In the genomic region with DNA sequence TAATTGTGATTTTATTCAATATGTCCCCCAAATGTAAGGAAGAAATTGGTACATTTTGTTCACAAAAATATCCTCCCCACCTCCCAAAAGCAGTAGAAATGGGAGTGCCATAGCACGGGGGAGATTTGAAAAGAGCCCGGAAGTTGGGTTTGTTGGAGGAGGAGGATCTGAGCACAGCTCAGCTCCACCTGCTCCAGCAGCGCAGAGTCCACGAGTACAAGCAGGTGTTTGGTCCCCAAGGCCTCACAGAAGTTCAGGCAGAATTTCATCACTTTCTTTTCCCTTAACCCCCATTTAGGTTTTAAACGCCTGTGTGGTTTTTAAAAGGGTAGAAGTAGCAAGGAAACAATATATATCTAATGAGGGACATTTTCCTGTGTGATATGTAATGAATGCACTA, we compare ENCODE assay signal across 24 cellular contexts. TPM values are rescaled to one million over a fixed set of nuclear protein-coding genes. Genes with fewer than 3 reads are reported as not detected.
DNase-seq lines count a peak whose midpoint lies in the region; ATAC-seq and TF ChIP-seq lines count a peak whose summit lies in the region.
"Had no signal": no experiment of that assay in that cellular context is flagged by ENCODE, and none has a peak within 500 bp of the region (broad histone marks: within the 10 kb centered on the region; RNA-seq: fewer than 3 reads in every experiment).

No MANE protein-coding gene starts in this region.

- no peaks in the 10 kb centered on the region; the same call in 1 of the 2 replicates for H4K20me1 ChIP-seq in GM23338 (replicated peaks; ENCODE audit: insufficient read depth)

- H3K4me2 ChIP-seq in GM23338: no peak overlapping the region

- H3F3A ChIP-seq in GM23338 (replicated peaks; ENCODE audit: low read depth): no peaks in the 10 kb centered on the region

- H3K27me3 ChIP-seq in GM23338 (ENCODE audit: insufficient read depth) (no peaks in the 10 kb centered on the region), BE2C (no peaks in the 10 kb centered on the region)
- H3K27me3 ChIP-seq: BLaER1 treated with 17β-estradiol and CSF1 and Interleukin-3, amounts not matched to agents 10 nM and 100 nM had no signal

- no peaks in the 10 kb centered on the region for H3K27me3 Mint-ChIP-seq in GM23338 (ENCODE audit: insufficient read depth, low read depth, poor library complexity)
- H3K27me3 Mint-ChIP-seq: activated CD4-positive, alpha-beta memory T cell treated with anti-CD3 and anti-CD28 coated beads for 36 hours; IgD-negative memory B cell; stimulated activated naive B cell treated with anti-CD40 and anti-IgM and Interleukin-4, amounts not matched to agents 10 μg/mL and 1 μg/mL and 100 μg/mL, for 72 hours had no signal

- H3K9me2 ChIP-seq in GM23338 (ENCODE audit: insufficient read depth): no peaks in the 10 kb centered on the region

- no peak for TF ChIP-seq CTCF in GM23338 (conservative IDR thresholded peaks at IDR 0.05; ENCODE audit: low read depth in 2 of 2)
- no peak for TF ChIP-seq CTCF in BE2C (IDR thresholded peaks at IDR 0.05; ENCODE audit: low read depth, low read length)

- H3K4me3 ChIP-seq in GM23338 (no peak overlapping the region), BE2C (ENCODE audit: low read depth, low read length) (no peak overlapping the region)
- H3K4me3 ChIP-seq: BLaER1 treated with 17β-estradiol and CSF1 and Interleukin-3, amounts not matched to agents 10 nM and 100 nM; coronary artery had no signal

- H3K9me3 ChIP-seq in BE2C: no peaks in the 10 kb centered on the region
- H3K9me3 ChIP-seq: BLaER1 treated with 17β-estradiol and CSF1 and Interleukin-3, amounts not matched to agents 10 nM and 100 nM had no signal

- no peaks in the 10 kb centered on the region for H3K79me2 ChIP-seq in GM23338 (replicated peaks; ENCODE audit: insufficient read depth)

- H3K27ac ChIP-seq in GM23338 (ENCODE audit: low read depth): no peak overlapping the region
- H3K27ac ChIP-seq: BLaER1 treated with 17β-estradiol and CSF1 and Interleukin-3, amounts not matched to agents 10 nM and 100 nM; coronary artery; epithelial cell of prostate had no signal

- no peak overlapping the region; the same call in 2 of the 3 replicates for H3K4me3 Mint-ChIP-seq in GM23338
- H3K4me3 Mint-ChIP-seq: activated CD4-positive, alpha-beta memory T cell treated with anti-CD3 and anti-CD28 coated beads for 36 hours; IgD-negative memory B cell; immature natural killer cell; nephron; stimulated activated naive B cell treated with anti-CD40 and anti-IgM and Interleukin-4, amounts not matched to agents 10 μg/mL and 1 μg/mL and 100 μg/mL, for 72 hours had no signal

- H3K27ac Mint-ChIP-seq in GM23338: no peak overlapping the region
- H3K27ac Mint-ChIP-seq: activated CD4-positive, alpha-beta memory T cell treated with anti-CD3 and anti-CD28 coated beads for 36 hours; IgD-negative memory B cell; nephron; stimulated activated naive B cell treated with anti-CD40 and anti-IgM and Interleukin-4, amounts not matched to agents 10 μg/mL and 1 μg/mL and 100 μg/mL, for 72 hours had no signal

- H3K4me1 ChIP-seq in GM23338 (ENCODE audit: insufficient read depth) (no peaks in the 10 kb centered on the region), BE2C (no peaks in the 10 kb centered on the region; the same call in 1 of the 2 replicates)

- peak; percentile 58 for DNase-seq in DMS153 (lab: John Stamatoyannopoulos, UW)
- no peak for DNase-seq in GM23338 (ENCODE audit: low spot score)
- peak; percentile 87 for DNase-seq in NCI-H2107 treated with DMSO at 0.1 percent for 48 hours (lab: John Stamatoyannopoulos, UW; ENCODE audit: unreplicated experiment)
- peak; percentile 79 for DNase-seq in SHP77 treated with DMSO at 0.1 percent for 48 hours (lab: John Stamatoyannopoulos, UW)
- no peak for DNase-seq in BE2C
- DNase-seq in cerebellar nuclear complex (lab: John Stamatoyannopoulos, UW): no peak
- no peak for DNase-seq in NCI-H2029 treated with DMSO at 0.1 percent for 48 hours (lab: John Stamatoyannopoulos, UW)
- DNase-seq: activated CD4-positive, alpha-beta memory T cell treated with anti-CD3 and anti-CD28 coated beads for 36 hours; activated CD4-positive, CD25-positive, alpha-beta regulatory T cell treated with anti-CD3 and anti-CD28 coated beads, Interleukin-2, amount 50 U/mL, for 72 hours; activated naive CD4-positive, alpha-beta T cell treated with Interleukin-2 at 50 U/mL for 16 hours; effector CD8-positive, alpha-beta T cell; immature natural killer cell; mammary epithelial cell; NCI-H1048; NCI-H2227 treated with DMSO at 0.1 percent for 48 hours; NCI-H82; stimulated activated naive B cell treated with anti-CD40 and anti-IgM and Interleukin-4, amounts not matched to agents 10 μg/mL and 1 μg/mL and 100 μg/mL, for 72 hours; T-helper 1 cell; trophoblast cell had no signal

- peak; percentile 42; the same call in 2 of the 3 replicates for ATAC-seq in GM23338
- ATAC-seq: stimulated activated naive B cell treated with anti-CD40 and anti-IgM and Interleukin-4, amounts not matched to agents 10 μg/mL and 1 μg/mL and 100 μg/mL, for 72 hours had no signal

- H2AFZ ChIP-seq in GM23338: no peak overlapping the region

- H3K4me1 Mint-ChIP-seq in GM23338: peaks cover 15% of the 10 kb centered on the region
- H3K4me1 Mint-ChIP-seq: nephron had no signal

- no peaks in the 10 kb centered on the region for H3K36me3 ChIP-seq in GM23338 (ENCODE audit: insufficient read depth)
- peaks cover 2% of the 10 kb centered on the region; the same call in 1 of the 2 replicates for H3K36me3 ChIP-seq in BE2C

- peaks cover 7% of the 10 kb centered on the region; the same call in 2 of the 3 replicates for H3K36me3 Mint-ChIP-seq in GM23338 (ENCODE audit: low read depth)

- no peaks in the 10 kb centered on the region for H3K9me3 Mint-ChIP-seq in GM23338
- H3K9me3 Mint-ChIP-seq: activated CD4-positive, alpha-beta memory T cell treated with anti-CD3 and anti-CD28 coated beads for 36 hours; IgD-negative memory B cell; immature natural killer cell; stimulated activated naive B cell treated with anti-CD40 and anti-IgM and Interleukin-4, amounts not matched to agents 10 μg/mL and 1 μg/mL and 100 μg/mL, for 72 hours had no signal

TF ChIP-seq in GM23338, 12 proteins besides CTCF, POLR2A, EP300 and RAD21 (continues in another document):
- TF ChIP-seq POLR2AphosphoS5 (IDR thresholded peaks at IDR 0.05; ENCODE audit: low read depth): no peak
- no peak for TF ChIP-seq EZH2phosphoT487 (IDR thresholded peaks at IDR 0.05; ENCODE audit: unreplicated experiment)
- TF ChIP-seq ZNF331 (CRISPR knock-in tag; IDR thresholded peaks at IDR 0.05; ENCODE audit: low read depth): no peak
- TF ChIP-seq NANOG (IDR thresholded peaks at IDR 0.05; ENCODE audit: borderline replicate concordance): no peak
- no peak for TF ChIP-seq ZNF114 (CRISPR knock-in tag; IDR thresholded peaks at IDR 0.05)

RNA-seq across cellular contexts. Expression of gene TRAPPC12, which starts 55.9 kb away (rescaled TPM):
- total RNA-seq in GM23338 (2014; rRNA removed; shearing (Covaris generic)): 50.8 and 57.7 TPM in 2 replicates
- polyA plus RNA-seq in GM23338 (2016; fragmentation: Nextera tagmentation; extraction: Ambion mirVana): 48.9 and 54.9 TPM in 2 replicates
- polyA plus RNA-seq in BE2C (2012; ENCODE audit: insufficient read depth, insufficient read length, low read depth): 103 TPM

RNA-seq across cellular contexts. Expression of gene EIPR1, which starts 57.8 kb away (rescaled TPM):
- total RNA-seq in GM23338 (2014; rRNA removed; shearing (Covaris generic)): 40.5 and 46.3 TPM in 2 replicates
- polyA plus RNA-seq in GM23338 (2016; fragmentation: Nextera tagmentation; extraction: Ambion mirVana): 17.0 and 17.4 TPM in 2 replicates
- polyA plus RNA-seq in BE2C (2012; ENCODE audit: insufficient read depth, insufficient read length, low read depth): 68.9 TPM

Comparison
In these comparisons a context has a peak if more than half of its experiments do, and no peak if none do; other contexts are left out.
1. DNase-seq: peak in DMS153 (single experiment), NCI-H2107 treated with DMSO at 0.1 percent for 48 hours (single experiment) and SHP77 treated with DMSO at 0.1 percent for 48 hours (single experiment); none in GM23338 (single experiment), BE2C (single experiment), cerebellar nuclear complex (0 of 2) and NCI-H2029 treated with DMSO at 0.1 percent for 48 hours (single experiment).